In genomic region chr6:145783796-145784195, GRCh38 we compare ENCODE assay signal across 20 cellular contexts. TPM values are rescaled to one million over a fixed set of nuclear protein-coding genes. Genes with fewer than 3 reads are reported as not detected.
A peak's percentile ranks its signal among the peaks of the same experiment; 100 is the strongest.
DNase-seq lines count a peak whose midpoint lies in the region; ATAC-seq and TF ChIP-seq lines count a peak whose summit lies in the region.
"Had no signal": no experiment of that assay in that cellular context is flagged by ENCODE, and none has a peak within 500 bp of the region (broad histone marks: within the 10 kb centered on the region; RNA-seq: fewer than 3 reads in every experiment).

No MANE protein-coding gene starts in this region.

- TF ChIP-seq CTCF in retinal pigment epithelial cell (conservative IDR thresholded peaks at IDR 0.05; ENCODE audit: low read depth, low read length): no peak
- TF ChIP-seq CTCF in osteoblast (IDR thresholded peaks at IDR 0.05; ENCODE audit: extremely low read depth, low read depth, low read length): no peak

- POLR2A ChIA-PET in activated naive CD8-positive, alpha-beta T cell treated with anti-CD3 and anti-CD28 coated beads, Interleukin-2, amount 10 ng/mL, durations not matched to agents 7 days and 5 days (lab: Charles Lee): interaction anchor here (1.0 to 1.3 kb wide), 2 partner anchors 48 to 180 kb away, joined by 3 read pairs; partner anchors contain the start of genes EPM2A and SHPRH

- H3K4me3 ChIP-seq in retinal pigment epithelial cell (ENCODE audit: low read length) (no peak overlapping the region), osteoblast (ENCODE audit: insufficient read depth, low read length) (no peak overlapping the region)
- H3K4me3 ChIP-seq: GM23248, SJSA1 had no signal

- H3K27ac ChIP-seq in osteoblast (ENCODE audit: low read depth, low read length): no peak overlapping the region
- H3K27ac ChIP-seq: GM23248, SJSA1 had no signal

- peaks cover 11% of the 10 kb centered on the region for H3K9me3 Mint-ChIP-seq in activated naive CD8-positive, alpha-beta T cell treated with anti-CD3 and anti-CD28 coated beads, Interleukin-2, amount 10 ng/mL, durations not matched to agents 7 days and 5 days
- H3K9me3 Mint-ChIP-seq in activated naive CD8-positive, alpha-beta T cell treated with anti-CD3 and anti-CD28 coated beads, Interleukin-2, amount 50 U/mL, for 24 hours: peaks cover 10% of the 10 kb centered on the region

- no peak for DNase-seq in activated naive CD8-positive, alpha-beta T cell treated with anti-CD3 and anti-CD28 coated beads, Interleukin-2, amount 10 ng/mL, durations not matched to agents 7 days and 5 days
- DNase-seq in activated naive CD8-positive, alpha-beta T cell treated with anti-CD3 and anti-CD28 coated beads, Interleukin-2, amount 50 U/mL, for 24 hours: no peak
- DNase-seq in NAMALWA (ENCODE audit: low spot score) (peak; percentile 14), NOMO-1 treated with dmso at 0.1 percent for 144 hours (lab: John Stamatoyannopoulos, UW; ENCODE audit: unreplicated experiment) (peak; percentile 36), retinal pigment epithelial cell (ENCODE audit: low read depth) (peak; percentile 2), osteoblast (ENCODE audit: insufficient read length, low spot score, missing footprints) (no peak)
- no peak for DNase-seq in activated CD4-positive, alpha-beta T cell treated with anti-CD3 and anti-CD28 coated beads, Interleukin-2, amount 50 U/mL, for 4 hours
- DNase-seq: ACHN, AML-193, Caco-2, DMS153, GM23248, HCEC 1CT, NCI-H1105 treated with DMSO at 0.1 percent for 48 hours, NCI-H1694 treated with DMSO at 0.1 percent for 48 hours, NCI-H2171 treated with DMSO at 0.1 percent for 48 hours, NCI-H446 treated with DMSO at 0.1 percent for 48 hours, NCI-H774 had no signal

- peaks cover 11% of the 10 kb centered on the region for H3K36me3 Mint-ChIP-seq in activated naive CD8-positive, alpha-beta T cell treated with anti-CD3 and anti-CD28 coated beads, Interleukin-2, amount 10 ng/mL, durations not matched to agents 7 days and 5 days
- peaks cover 6% of the 10 kb centered on the region for H3K36me3 Mint-ChIP-seq in activated naive CD8-positive, alpha-beta T cell treated with anti-CD3 and anti-CD28 coated beads, Interleukin-2, amount 50 U/mL, for 24 hours (ENCODE audit: low read depth)

- no peaks in the 10 kb centered on the region for H4K20me1 ChIP-seq in osteoblast (ENCODE audit: insufficient read depth, low read length)

- ATAC-seq in activated naive CD8-positive, alpha-beta T cell treated with anti-CD3 and anti-CD28 coated beads, Interleukin-2, amount 10 ng/mL, durations not matched to agents 7 days and 5 days (ENCODE audit: low read depth): peak; percentile 54
- ATAC-seq in activated naive CD8-positive, alpha-beta T cell treated with anti-CD3 and anti-CD28 coated beads, Interleukin-2, amount 50 U/mL, for 24 hours: no peak
- ATAC-seq in HG02763 (IDR thresholded peaks at IDR 0.05; ENCODE audit: unreplicated experiment): no peak

- no peak overlapping the region for H3K27ac Mint-ChIP-seq in activated naive CD8-positive, alpha-beta T cell treated with anti-CD3 and anti-CD28 coated beads, Interleukin-2, amount 10 ng/mL, durations not matched to agents 7 days and 5 days
- H3K27ac Mint-ChIP-seq in activated naive CD8-positive, alpha-beta T cell treated with anti-CD3 and anti-CD28 coated beads, Interleukin-2, amount 50 U/mL, for 24 hours: no peak overlapping the region

- H2AFZ ChIP-seq in osteoblast (ENCODE audit: low read length): no peak overlapping the region
- H2AFZ ChIP-seq: GM23248 had no signal

- peaks cover 15% of the 10 kb centered on the region for H3K4me1 Mint-ChIP-seq in activated naive CD8-positive, alpha-beta T cell treated with anti-CD3 and anti-CD28 coated beads, Interleukin-2, amount 10 ng/mL, durations not matched to agents 7 days and 5 days
- no peaks in the 10 kb centered on the region for H3K4me1 Mint-ChIP-seq in activated naive CD8-positive, alpha-beta T cell treated with anti-CD3 and anti-CD28 coated beads, Interleukin-2, amount 50 U/mL, for 24 hours

- no peaks in the 10 kb centered on the region for H3K27me3 ChIP-seq in osteoblast (ENCODE audit: insufficient read depth, low read length)
- H3K27me3 ChIP-seq: SJSA1 had no signal

- H3K4me2 ChIP-seq in osteoblast (ENCODE audit: insufficient read depth, low read length): no peak overlapping the region

- no peaks in the 10 kb centered on the region for H3K9me3 ChIP-seq in osteoblast (ENCODE audit: low read depth, low read length)
- H3K9me3 ChIP-seq: Caco-2, SJSA1 had no signal

- no peaks in the 10 kb centered on the region for H3K4me1 ChIP-seq in osteoblast (ENCODE audit: insufficient read depth, low read length)
- H3K4me1 ChIP-seq: Caco-2, SJSA1 had no signal

- H3K79me2 ChIP-seq in osteoblast (ENCODE audit: insufficient read depth, low read length): no peaks in the 10 kb centered on the region

- H3K36me3 ChIP-seq in osteoblast (ENCODE audit: insufficient read depth, low read length): no peaks in the 10 kb centered on the region

- no peaks in the 10 kb centered on the region for H3K27me3 Mint-ChIP-seq in activated naive CD8-positive, alpha-beta T cell treated with anti-CD3 and anti-CD28 coated beads, Interleukin-2, amount 10 ng/mL, durations not matched to agents 7 days and 5 days
- no peaks in the 10 kb centered on the region for H3K27me3 Mint-ChIP-seq in activated naive CD8-positive, alpha-beta T cell treated with anti-CD3 and anti-CD28 coated beads, Interleukin-2, amount 50 U/mL, for 24 hours

- no peak overlapping the region for H3K4me3 Mint-ChIP-seq in activated naive CD8-positive, alpha-beta T cell treated with anti-CD3 and anti-CD28 coated beads, Interleukin-2, amount 10 ng/mL, durations not matched to agents 7 days and 5 days
- H3K4me3 Mint-ChIP-seq in activated naive CD8-positive, alpha-beta T cell treated with anti-CD3 and anti-CD28 coated beads, Interleukin-2, amount 50 U/mL, for 24 hours: no peak overlapping the region

RNA-seq across cellular contexts. Expression of gene FBXO30, which starts 30.8 kb away (rescaled TPM):
- total RNA-seq in activated naive CD8-positive, alpha-beta T cell treated with anti-CD3 and anti-CD28 coated beads, Interleukin-2, amount 10 ng/mL, durations not matched to agents 7 days and 5 days: 1 to 10 TPM; 6.6 to 7.2 TPM
- 14.1 and 14.5 TPM in 2 replicates for total RNA-seq in osteoblast

RNA-seq across cellular contexts. Expression of gene EPM2A, which starts 48.5 kb away (rescaled TPM):
- 1 to 10 TPM; 8.2 to 9.3 TPM for total RNA-seq in activated naive CD8-positive, alpha-beta T cell treated with anti-CD3 and anti-CD28 coated beads, Interleukin-2, amount 10 ng/mL, durations not matched to agents 7 days and 5 days
- 10.6 and 11.6 TPM in 2 replicates for total RNA-seq in osteoblast

Comparison
In these comparisons a context has a peak if more than half of its experiments do, and no peak if none do; other contexts are left out.
1. DNase-seq: peak in NAMALWA (single experiment), NOMO-1 treated with dmso at 0.1 percent for 144 hours (single experiment) and retinal pigment epithelial cell (single experiment); none in activated naive CD8-positive, alpha-beta T cell treated with anti-CD3 and anti-CD28 coated beads, Interleukin-2, amount 10 ng/mL, durations not matched to agents 7 days and 5 days (single experiment), activated naive CD8-positive, alpha-beta T cell treated with anti-CD3 and anti-CD28 coated beads, Interleukin-2, amount 50 U/mL, for 24 hours (single experiment), activated CD4-positive, alpha-beta T cell treated with anti-CD3 and anti-CD28 coated beads, Interleukin-2, amount 50 U/mL, for 4 hours (0 of 2) and osteoblast (single experiment).